Comparison of ENCODE assay signal across 8 cellular contexts in the genomic region with DNA sequence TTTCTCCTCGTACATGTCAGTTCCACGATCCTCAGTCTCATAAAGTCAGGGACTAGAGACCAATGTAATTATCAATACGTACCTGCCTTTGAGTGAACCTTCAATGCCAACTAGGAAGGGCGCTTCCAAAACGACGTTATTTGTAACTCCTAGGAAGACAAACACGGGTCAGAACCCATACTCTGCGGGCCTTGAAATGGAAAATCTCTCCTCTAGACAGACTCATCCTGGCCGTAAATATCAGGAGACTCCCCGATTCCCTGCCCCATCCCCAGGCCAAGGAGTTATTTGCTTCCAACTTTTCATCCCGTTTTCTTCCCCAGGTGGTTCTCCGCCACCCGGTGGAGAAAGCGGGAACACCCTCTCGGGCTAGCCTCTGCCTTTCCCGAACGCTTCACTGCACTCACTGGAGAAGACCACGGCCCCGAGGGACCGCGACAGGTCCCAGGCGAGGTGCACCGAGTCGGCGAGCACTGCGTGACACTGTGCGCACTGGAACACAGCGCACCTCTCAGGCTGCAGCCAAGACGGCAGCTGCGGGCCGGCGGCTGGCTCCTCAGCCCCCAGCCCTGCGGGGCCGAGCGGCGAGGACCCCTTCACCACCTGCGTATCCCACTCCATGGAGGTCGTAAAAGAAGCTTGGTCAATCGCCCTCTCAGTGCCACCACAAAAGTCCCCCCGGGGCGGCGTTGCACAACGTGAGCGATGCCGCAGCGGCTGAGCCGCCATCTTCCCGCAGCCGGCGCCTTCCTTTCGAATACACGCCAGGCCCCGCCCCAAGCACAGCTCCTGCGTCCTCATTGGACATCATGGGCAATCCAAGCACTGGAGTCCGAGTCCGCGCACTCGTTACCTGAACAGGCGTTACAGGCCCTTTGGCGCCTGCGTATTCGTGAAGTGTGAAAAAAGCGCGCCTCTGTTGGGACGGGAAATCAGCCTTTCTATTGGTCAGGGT. TPM values are rescaled to one million over a fixed set of nuclear protein-coding genes. Genes with fewer than 3 reads are reported as not detected.
DNase-seq lines count a peak whose midpoint lies in the region; ATAC-seq and TF ChIP-seq lines count a peak whose summit lies in the region.

A gene (minus strand): TSS at position 759 of the 955 bp plus-strand sequence. CDS start 30 bp downstream, at position 729.

- POLR2A ChIA-PET in CD4-positive, alpha-beta memory T cell (lab: Charles Lee; ENCODE audit: partially characterized antibody): interaction anchor here (0.5 to 2.0 kb wide), 11 partner anchors 8 to 528 kb away, joined by 3 to 16 read pairs (median 5); a partner anchor contains a TSS
- POLR2A ChIA-PET in activated CD4-positive, alpha-beta memory T cell treated with anti-CD3 and anti-CD28 coated beads for 36 hours (lab: Charles Lee): interaction anchor here (0.6 to 2.1 kb wide), 9 partner anchors 8 to 1301 kb away, joined by 3 to 13 read pairs (median 6); a partner anchor contains a TSS

- H3K9me3 ChIP-seq in CD4-positive, alpha-beta memory T cell (ENCODE audit: control insufficient read depth in 1 of 2, low read length in 2 of 2): no peaks in the 10 kb centered on the region
- H3K9me3 ChIP-seq in ectodermal cell (ENCODE audit: control insufficient read depth, low read length) (no peaks in the 10 kb centered on the region), lung (ENCODE audit: control insufficient read depth in 2 of 2, insufficient read depth in 1 of 2, low read length in 1 of 2) (no peaks in the 10 kb centered on the region)

- no peaks in the 10 kb centered on the region for H3K27me3 Mint-ChIP-seq in CD4-positive, alpha-beta memory T cell
- no peaks in the 10 kb centered on the region for H3K27me3 Mint-ChIP-seq in activated CD4-positive, alpha-beta memory T cell treated with anti-CD3 and anti-CD28 coated beads for 36 hours

- peaks cover 0 to 12% of the 10 kb centered on the region in 2 donors for H3K36me3 Mint-ChIP-seq in CD4-positive, alpha-beta memory T cell
- peaks cover 25% of the 10 kb centered on the region for H3K36me3 Mint-ChIP-seq in activated CD4-positive, alpha-beta memory T cell treated with anti-CD3 and anti-CD28 coated beads for 36 hours

- H3K4me1 Mint-ChIP-seq in CD4-positive, alpha-beta memory T cell: peaks cover 16 to 45% (median 29%) of the 10 kb centered on the region in 4 donors
- H3K4me1 Mint-ChIP-seq in activated CD4-positive, alpha-beta memory T cell treated with anti-CD3 and anti-CD28 coated beads for 36 hours (ENCODE audit: low read depth): peaks cover 23% of the 10 kb centered on the region

- peak within 1 kb of the TSS; percentile 88 to 89 for H3K4me3 ChIP-seq in CD4-positive, alpha-beta memory T cell (ENCODE audit: low read length in 2 of 2)
- H3K4me3 ChIP-seq in ectodermal cell (ENCODE audit: insufficient read depth, low read depth, low read length) (peak within 1 kb of the TSS; percentile 91), lung (peak within 1 kb of the TSS; percentile 72)

- DNase-seq in CD4-positive, alpha-beta memory T cell: peak; percentile 97 to 100 (median 99)
- DNase-seq in NCI-H82 (lab: John Stamatoyannopoulos, UW) (peak; percentile 100), lung (ENCODE audit: low spot score) (peak; percentile 99)
- DNase-seq in activated CD4-positive, alpha-beta memory T cell treated with anti-CD3 and anti-CD28 coated beads for 36 hours: peak; percentile 99
- peak; percentile 90 to 96 (median 94) for DNase-seq in stimulated activated CD4-positive, alpha-beta T cell treated with anti-CD3 and anti-CD28 coated beads, TNF-alpha, amount 100 ng/mL, for 4 hours (ENCODE audit: low read depth in 3 of 3)

- H3K4me1 ChIP-seq in CD4-positive, alpha-beta memory T cell (ENCODE audit: insufficient read depth, low read length): peaks cover 32% of the 10 kb centered on the region
- H3K4me1 ChIP-seq in ectodermal cell (ENCODE audit: control insufficient read depth, insufficient read depth, low read length) (no peaks in the 10 kb centered on the region), lung (ENCODE audit: control insufficient read depth in 2 of 2, insufficient read depth in 2 of 2, low read length in 2 of 2) (no peaks in the 10 kb centered on the region)

- TF ChIP-seq CTCF in lung (IDR thresholded peaks at IDR 0.05; ENCODE audit: control extremely low read depth, extremely low read depth): peak; percentile 4

- no peaks in the 10 kb centered on the region for H3K9me3 Mint-ChIP-seq in CD4-positive, alpha-beta memory T cell
- no peaks in the 10 kb centered on the region for H3K9me3 Mint-ChIP-seq in activated CD4-positive, alpha-beta memory T cell treated with anti-CD3 and anti-CD28 coated beads for 36 hours

- H3K36me3 ChIP-seq in CD4-positive, alpha-beta memory T cell (ENCODE audit: insufficient read depth, low read length): no peaks in the 10 kb centered on the region
- H3K36me3 ChIP-seq in ectodermal cell (ENCODE audit: control insufficient read depth, insufficient read depth, low read length) (no peaks in the 10 kb centered on the region), lung (ENCODE audit: control insufficient read depth in 2 of 2, insufficient read depth in 2 of 2, low read length in 2 of 2) (no peaks in the 10 kb centered on the region)

- H3K4me3 Mint-ChIP-seq in CD4-positive, alpha-beta memory T cell: peak within 1 kb of the TSS; percentile 97 to 100 (median 99)
- H3K4me3 Mint-ChIP-seq in activated CD4-positive, alpha-beta memory T cell treated with anti-CD3 and anti-CD28 coated beads for 36 hours: peak within 1 kb of the TSS; percentile 99

- CTCF ChIA-PET in CD4-positive, alpha-beta memory T cell (lab: Charles Lee; ENCODE audit: partially characterized antibody): interaction anchor here (0.6 to 1.7 kb wide), 14 partner anchors 8 to 1146 kb away, joined by 3 to 6 read pairs (median 3); a partner anchor contains a TSS
- CTCF ChIA-PET in activated CD4-positive, alpha-beta memory T cell treated with anti-CD3 and anti-CD28 coated beads for 36 hours (lab: Charles Lee): interaction anchor here (0.7 to 1.4 kb wide), 9 partner anchors 9 to 101 kb away, joined by 3 to 8 read pairs (median 4); a partner anchor contains a TSS

- H3K27ac ChIP-seq in CD4-positive, alpha-beta memory T cell (ENCODE audit: low read depth, low read length): peak within 1 kb of the TSS; percentile 67
- H3K27ac ChIP-seq in ectodermal cell (ENCODE audit: insufficient read depth, low read depth, low read length, poor library complexity, severe bottlenecking) (peak within 1 kb of the TSS; percentile 76), lung (ENCODE audit: low read depth in 1 of 2, low read length in 1 of 2) (peak within 1 kb of the TSS in 1 of 2 donors; percentile 77)

- H3K27me3 ChIP-seq in CD4-positive, alpha-beta memory T cell (ENCODE audit: insufficient read depth, low read length): no peaks in the 10 kb centered on the region
- no peaks in the 10 kb centered on the region for H3K27me3 ChIP-seq in ectodermal cell (ENCODE audit: control insufficient read depth, insufficient read depth, low read length, poor library complexity, severe bottlenecking)
- H3K27me3 ChIP-seq in lung (ENCODE audit: control insufficient read depth, insufficient read depth): no peaks in the 10 kb centered on the region

- intact Hi-C loops in CD4-positive, alpha-beta memory T cell (cut with micrococcal nuclease): loop anchor here (1.0 to 10.0 kb wide), 9 partner anchors 49 to 943 kb away; a partner anchor contains a TSS
- intact Hi-C loops in activated CD4-positive, alpha-beta memory T cell treated with anti-CD3 and anti-CD28 coated beads for 36 hours (cut with micrococcal nuclease): loop anchor here (1.0 to 5.0 kb wide), 8 partner anchors 49 to 428 kb away; a partner anchor contains a TSS

- peak; percentile 83 for ATAC-seq in GM19438 (IDR thresholded peaks at IDR 0.05; ENCODE audit: low read depth, unreplicated experiment)
- peak; percentile 51 for ATAC-seq in HG03575 (IDR thresholded peaks at IDR 0.05; ENCODE audit: extremely low read depth, insufficient number of reproducible peaks, low FRiP score, unreplicated experiment)
- peak; percentile 99 for ATAC-seq in lung (ENCODE audit: insufficient read depth, low FRiP score)

- WGBS in ectodermal cell, 2 experiments: 1% methylated on average over 65 of the region's 65 CpGs
- 1% methylated on average over 64 to 65 of the region's 65 CpGs for WGBS in lung, 2 donors

- peak within 1 kb of the TSS; percentile 79 to 98 (median 95) for H3K27ac Mint-ChIP-seq in CD4-positive, alpha-beta memory T cell
- peak within 1 kb of the TSS; percentile 97 for H3K27ac Mint-ChIP-seq in activated CD4-positive, alpha-beta memory T cell treated with anti-CD3 and anti-CD28 coated beads for 36 hours

RNA-seq across cellular contexts. Expression of the gene that starts here (rescaled TPM):
- total RNA-seq in CD4-positive, alpha-beta memory T cell: under 1 TPM; 0.52 to 0.72 TPM
- polyA plus RNA-seq in CD4-positive, alpha-beta memory T cell: under 1 TPM; 0.70 to 0.76 TPM
- 10 to 100 TPM; 11.1 to 13.0 TPM for total RNA-seq in activated CD4-positive, alpha-beta memory T cell treated with anti-CD3 and anti-CD28 coated beads for 36 hours
- 40.7 TPM for polyA plus RNA-seq in ectodermal cell (2013, experiment 1 of 4)
- polyA plus RNA-seq in ectodermal cell (2013, experiment 2 of 4): 36.2 TPM
- 42.9 TPM for polyA plus RNA-seq in ectodermal cell (2013, experiment 3 of 4)
- 43.5 TPM for polyA plus RNA-seq in ectodermal cell (2013, experiment 4 of 4)
- 1 to 10 TPM in 1 of 2 donors, under 1 TPM in 1; 0.71 to 1.5 TPM for total RNA-seq in lung
- polyA plus RNA-seq in lung: 1 to 10 TPM in 1 of 2 donors, under 1 TPM in 1; 0.47 to 1.2 TPM

Comparison
In these comparisons a context has a peak if more than half of its experiments do, and no peak if none do; other contexts are left out.
1. RNA of the gene that starts here (total RNA-seq): 11.1 to 13.0 TPM in activated CD4-positive, alpha-beta memory T cell treated with anti-CD3 and anti-CD28 coated beads for 36 hours; 0.71 to 1.5 TPM in lung and 0.52 to 0.72 TPM in CD4-positive, alpha-beta memory T cell; every median in the first group is over 4 times any median in the second.
2. Peak in DNase-seq, H3K4me3 ChIP-seq and H3K27ac ChIP-seq in CD4-positive, alpha-beta memory T cell; RNA of the gene not detected or under 1 TPM.
3. Peak in every context shown above with its lines, with median percentiles within 50 percentile points of each other: DNase-seq, H3K4me3 ChIP-seq and ATAC-seq.